In genomic region chr20:61271273-61272221, GRCh38 we compare ENCODE assay signal across 17 cellular contexts. TPM values are rescaled to one million over a fixed set of nuclear protein-coding genes. Genes with fewer than 3 reads are reported as not detected.
A peak's percentile ranks its signal among the peaks of the same experiment; 100 is the strongest.
DNase-seq lines count a peak whose midpoint lies in the region; ATAC-seq and FAIRE-seq lines count a peak whose summit lies in the region.
"Had no signal": no experiment of that assay in that cellular context is flagged by ENCODE, and none has a peak within 500 bp of the region (broad histone marks: within the 10 kb centered on the region; RNA-seq: fewer than 3 reads in every experiment).

No MANE protein-coding gene starts in this region.

- no peak for ATAC-seq in HG03521 (IDR thresholded peaks at IDR 0.05; ENCODE audit: unreplicated experiment)
- no peak for ATAC-seq in GM21447 (IDR thresholded peaks at IDR 0.05; ENCODE audit: unreplicated experiment)
- ATAC-seq in HG02981 (IDR thresholded peaks at IDR 0.05; ENCODE audit: unreplicated experiment), result no peak
- ATAC-seq: left lobe of liver, Panc1 had no signal

- CTCF ChIA-PET in activated CD4-positive, alpha-beta memory T cell treated with anti-CD3 and anti-CD28 coated beads, Interleukin-2, amount 10 ng/mL, durations not matched to agents 7 days and 5 days (lab: Charles Lee), result no interaction called here

- FAIRE-seq in frontal cortex (lab: Jason Lieb, UNC), result no peak
- FAIRE-seq: G401.6 had no signal

- H3K27me3 Mint-ChIP-seq in activated CD4-positive, alpha-beta memory T cell treated with anti-CD3 and anti-CD28 coated beads, Interleukin-2, amount 10 ng/mL, durations not matched to agents 7 days and 5 days, result no peaks in the 10 kb centered on the region

- DNase-seq in G401 (ENCODE audit: low spot score) (peak; percentile 10), NCI-H748 treated with DMSO at 0.1 percent for 48 hours (lab: John Stamatoyannopoulos, UW) (peak; percentile 6), frontal cortex (ENCODE audit: low spot score in 2 of 2) (peak; percentile 53 to 58), pons (ENCODE audit: low spot score) (peak; percentile 87)
- no peak for DNase-seq in activated CD4-positive, alpha-beta memory T cell treated with anti-CD3 and anti-CD28 coated beads, Interleukin-2, amount 10 ng/mL, durations not matched to agents 7 days and 5 days
- DNase-seq: activated CD4-positive, CD25-positive, alpha-beta regulatory T cell treated with anti-CD3 and anti-CD28 coated beads, Interleukin-2, amount 50 U/mL, for 72 hours; activated T-cell treated with anti-CD3 and anti-CD28 coated beads, Interleukin-2, amount 50 U/mL, for 24 hours; adrenal gland; naive B cell; stomach had no signal

- no peaks in the 10 kb centered on the region for H3K4me1 Mint-ChIP-seq in activated CD4-positive, alpha-beta memory T cell treated with anti-CD3 and anti-CD28 coated beads, Interleukin-2, amount 10 ng/mL, durations not matched to agents 7 days and 5 days
- H3K4me1 Mint-ChIP-seq: naive B cell had no signal

- H3K9me3 Mint-ChIP-seq in activated CD4-positive, alpha-beta memory T cell treated with anti-CD3 and anti-CD28 coated beads, Interleukin-2, amount 10 ng/mL, durations not matched to agents 7 days and 5 days, result peaks cover 13% of the 10 kb centered on the region

- no peak overlapping the region for H3K4me3 Mint-ChIP-seq in activated CD4-positive, alpha-beta memory T cell treated with anti-CD3 and anti-CD28 coated beads, Interleukin-2, amount 10 ng/mL, durations not matched to agents 7 days and 5 days
- H3K4me3 Mint-ChIP-seq: activated T-cell treated with anti-CD3 and anti-CD28 coated beads, Interleukin-2, amount 50 U/mL, for 24 hours; naive B cell had no signal

- POLR2A ChIA-PET in activated CD4-positive, alpha-beta memory T cell treated with anti-CD3 and anti-CD28 coated beads, Interleukin-2, amount 10 ng/mL, durations not matched to agents 7 days and 5 days (lab: Charles Lee), result no interaction called here

- no peak overlapping the region for H3K27ac Mint-ChIP-seq in activated CD4-positive, alpha-beta memory T cell treated with anti-CD3 and anti-CD28 coated beads, Interleukin-2, amount 10 ng/mL, durations not matched to agents 7 days and 5 days
- H3K27ac Mint-ChIP-seq: activated T-cell treated with anti-CD3 and anti-CD28 coated beads, Interleukin-2, amount 50 U/mL, for 24 hours; naive B cell had no signal

- no peaks in the 10 kb centered on the region for H3K36me3 Mint-ChIP-seq in activated CD4-positive, alpha-beta memory T cell treated with anti-CD3 and anti-CD28 coated beads, Interleukin-2, amount 10 ng/mL, durations not matched to agents 7 days and 5 days (ENCODE audit: low read depth)

- in situ Hi-C loops in G401 (cut with HindIII; ENCODE audit: low sequenced_read_pairs), result no loop called here

RNA-seq across cellular contexts. Expression of gene CDH4, which starts 19.5 kb away (rescaled TPM):
- total RNA-seq in G401 (2014; rRNA removed; shearing (Covaris generic)), result 8.8 and 12.9 TPM in 2 replicates
- total RNA-seq in frontal cortex, result 22.8 TPM
- total RNA-seq in activated CD4-positive, alpha-beta memory T cell treated with anti-CD3 and anti-CD28 coated beads, Interleukin-2, amount 10 ng/mL, durations not matched to agents 7 days and 5 days, result under 1 TPM; 0.15 to 0.20 TPM
- total RNA-seq: left lobe of liver; T-helper 1 cell treated with Interleukin-12 subunit alpha and Interleukin-12 subunit beta and Interleukin-4 antibody, amounts not matched to agents 30 ng/mL and 1 ng/mL, for 36 hours had no signal
